ENCODE assay signal across 20 cellular contexts in genomic region chr5:173726848-173727557, GRCh38.
DNase-seq lines count a peak whose midpoint lies in the region; ATAC-seq and TF ChIP-seq lines count a peak whose summit lies in the region.
"Had no signal": no experiment of that assay in that cellular context is flagged by ENCODE, and none has a peak within 500 bp of the region (broad histone marks: within the 10 kb centered on the region; RNA-seq: fewer than 3 reads in every experiment).

No MANE protein-coding gene starts in this region.

- no peak overlapping the region for H2AFZ ChIP-seq in hepatocyte
- H2AFZ ChIP-seq: PC-9 had no signal

- BruUV-seq in Caco-2 (replicated peaks; lab: Mats Ljungman, UMichigan) = no TSS peak

- H3K36me3 ChIP-seq in Caco-2 (ENCODE audit: control insufficient read depth, insufficient read depth, low read length) (no peaks in the 10 kb centered on the region), brain microvascular endothelial cell (replicated peaks) (no peaks in the 10 kb centered on the region), hepatocyte (replicated peaks; ENCODE audit: insufficient read depth, low read depth) (no peaks in the 10 kb centered on the region)
- H3K36me3 ChIP-seq: MG63 had no signal

- H3K4me1 ChIP-seq in Caco-2 (peaks cover 21% of the 10 kb centered on the region), hepatocyte (ENCODE audit: insufficient read depth) (peaks cover 4% of the 10 kb centered on the region)
- H3K4me1 ChIP-seq: A549 had no signal

- peaks cover 9% of the 10 kb centered on the region for H3K9me3 Mint-ChIP-seq in Caco-2 (ENCODE audit: unreplicated experiment)

- WGBS in hepatocyte (ENCODE audit: low lambda C conversion rate, missing lambda C conversion rate) = 91% methylated on average over 7 of the region's 7 CpGs

- intact Hi-C loops in Caco-2 (cut with micrococcal nuclease; ENCODE audit: unreplicated experiment) = no loop called here

- no peak overlapping the region for H3K4me2 ChIP-seq in hepatocyte
- H3K4me2 ChIP-seq: A549, PC-9 had no signal

- H3K36me3 Mint-ChIP-seq in Caco-2 (ENCODE audit: insufficient read depth, unreplicated experiment) = peaks cover 6% of the 10 kb centered on the region
- H3K36me3 Mint-ChIP-seq: CD14-positive monocyte had no signal

- no peaks in the 10 kb centered on the region for H4K20me1 ChIP-seq in hepatocyte (ENCODE audit: insufficient read depth, poor library complexity, severe bottlenecking)

- H3K4me3 Mint-ChIP-seq in Caco-2 (ENCODE audit: unreplicated experiment) = no peak overlapping the region
- H3K4me3 Mint-ChIP-seq: CD14-positive monocyte had no signal

- H3K27ac ChIP-seq in brain microvascular endothelial cell (no peak overlapping the region), hepatocyte (peak overlapping the region; percentile 44)
- H3K27ac ChIP-seq: PC-9 had no signal

- in situ Hi-C loops in brain microvascular endothelial cell (cut with HindIII; ENCODE audit: low pct_ligation_motif_present, low sequenced_read_pairs) = no loop called here

- TF ChIP-seq CTCF in Caco-2 (IDR thresholded peaks at IDR 0.05; ENCODE audit: insufficient read depth in 1 of 2, low read depth in 1 of 2, low read length in 1 of 2, severe bottlenecking in 1 of 2, unreplicated experiment in 1 of 2) = no peak
- TF ChIP-seq CTCF in brain microvascular endothelial cell (IDR thresholded peaks at IDR 0.05; ENCODE audit: low read depth, low read length, missing control alignments) = no peak
- no peak for TF ChIP-seq CTCF in hepatocyte (IDR thresholded peaks at IDR 0.05; ENCODE audit: poor library complexity)

- H3K27me3 ChIP-seq in Caco-2 (replicated peaks; ENCODE audit: control insufficient read depth, insufficient read depth, low read length) (no peaks in the 10 kb centered on the region), brain microvascular endothelial cell (replicated peaks) (no peaks in the 10 kb centered on the region), hepatocyte (no peaks in the 10 kb centered on the region)
- H3K27me3 ChIP-seq: MG63 had no signal

- H3K4me1 Mint-ChIP-seq in Caco-2 (ENCODE audit: low read depth, unreplicated experiment) = peaks cover 18% of the 10 kb centered on the region

- DNase-seq in Caco-2 (no peak), LHCN-M2 (ENCODE audit: low read depth) (peak; percentile 11), brain microvascular endothelial cell (peak; percentile 4), hepatocyte (ENCODE audit: low spot score) (no peak), NCI-H82 treated with DMSO at 0.1 percent for 48 hours (lab: John Stamatoyannopoulos, UW; ENCODE audit: unreplicated experiment) (no peak), cerebellar cortex (ENCODE audit: low spot score) (no peak), left lobe of liver (ENCODE audit: low spot score) (no peak)
- no peak for DNase-seq in activated CD8-positive, alpha-beta memory T cell treated with anti-CD3 and anti-CD28 coated beads, Interleukin-2, amount 50 U/mL, for 48 hours
- DNase-seq: Calu3, DMS79, GDM1, GOT3, KBM-7, MG63, NCI-H1105, NCI-H187 treated with DMSO at 0.1 percent for 48 hours, NCI-H446, PC-9 had no signal

- H3K9me3 ChIP-seq in Caco-2 (no peaks in the 10 kb centered on the region), hepatocyte (ENCODE audit: low read depth) (no peaks in the 10 kb centered on the region)

- H3K4me3 ChIP-seq in Caco-2 (ENCODE audit: low read depth, low read length) (no peak overlapping the region), brain microvascular endothelial cell (ENCODE audit: low read depth, low read length) (no peak overlapping the region), hepatocyte (no peak overlapping the region)
- H3K4me3 ChIP-seq: A549, MG63, PC-9 had no signal

- CTCF ChIA-PET in Caco-2 (lab: Charles Lee) = no interaction called here

- H3K27ac Mint-ChIP-seq in Caco-2 (ENCODE audit: unreplicated experiment) = peak overlapping the region; percentile 67
- H3K27ac Mint-ChIP-seq: CD14-positive monocyte had no signal

- no peak for ATAC-seq in left lobe of liver
- ATAC-seq: A549 had no signal

- H3K9me2 ChIP-seq in hepatocyte (replicated peaks; ENCODE audit: insufficient read depth) = no peaks in the 10 kb centered on the region

- no peaks in the 10 kb centered on the region for H3K79me2 ChIP-seq in hepatocyte

- POLR2A ChIA-PET in Caco-2 (lab: Charles Lee) = interaction anchor here (0.7 kb wide), 1 partner anchor 252 kb away, joined by 4 read pairs; no protein-coding TSS in a partner anchor

- H3K27me3 Mint-ChIP-seq in Caco-2 (ENCODE audit: insufficient read depth, unreplicated experiment) = no peaks in the 10 kb centered on the region

Comparison
In these comparisons a context has a peak if more than half of its experiments do, and no peak if none do; other contexts are left out.
1. DNase-seq: peak in LHCN-M2 (single experiment) and brain microvascular endothelial cell (single experiment); none in Caco-2 (0 of 2), hepatocyte (single experiment), NCI-H82 treated with DMSO at 0.1 percent for 48 hours (single experiment), activated CD8-positive, alpha-beta memory T cell treated with anti-CD3 and anti-CD28 coated beads, Interleukin-2, amount 50 U/mL, for 48 hours (single experiment), cerebellar cortex (single experiment) and left lobe of liver (single experiment).